Comparison of ENCODE assay signal across 6 cellular contexts in the genomic region with DNA sequence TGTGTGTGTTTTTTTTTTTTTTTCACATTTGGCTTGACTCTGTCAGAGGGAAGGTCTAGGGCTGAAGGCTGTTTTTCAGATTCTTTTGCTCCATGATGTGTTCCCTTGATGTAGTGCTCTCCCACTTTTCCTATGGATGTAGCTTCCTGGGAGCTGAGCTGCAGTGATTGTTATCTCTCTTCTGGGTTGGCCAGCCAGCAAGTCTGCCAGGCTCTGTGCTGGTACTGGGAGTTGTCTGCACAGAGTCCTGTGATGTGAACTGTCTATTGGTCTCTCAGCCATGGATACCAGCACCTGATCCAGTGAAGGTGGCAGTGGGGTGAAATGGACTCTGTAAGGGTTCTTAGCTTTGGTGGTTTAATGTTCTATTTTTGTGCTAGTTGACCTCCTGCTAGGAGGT.
DNase-seq lines count a peak whose midpoint lies in the region; ATAC-seq and TF ChIP-seq lines count a peak whose summit lies in the region.
"Not testable (repeated sequence)": the region's sequence is repeated elsewhere in the genome, so short reads cannot be mapped to it uniquely, and the experiment has no call there.

No MANE protein-coding gene starts in this region.

- not testable (repeated sequence) for H3K36me3 Mint-ChIP-seq in GM23338 (ENCODE audit: low read depth); IgD-negative memory B cell; neural crest cell (ENCODE audit: low read depth); stimulated activated naive B cell treated with anti-CD40 and anti-IgM and Interleukin-4, amounts not matched to agents 10 μg/mL and 1 μg/mL and 100 μg/mL, for 72 hours

- BruUV-seq in PC-9 (replicated peaks; lab: Mats Ljungman, UMichigan): not testable (repeated sequence)

- H3K27ac Mint-ChIP-seq in GM23338 (peak overlapping the region; percentile 61; the same call in 1 of the 2 replicates), IgD-negative memory B cell (peak overlapping the region in 2 of 3 donors; percentile 28 to 32), neural crest cell (ENCODE audit: unreplicated experiment) (peak overlapping the region; percentile 58)
- peak overlapping the region; percentile 48 for H3K27ac Mint-ChIP-seq in stimulated activated naive B cell treated with anti-CD40 and anti-IgM and Interleukin-4, amounts not matched to agents 10 μg/mL and 1 μg/mL and 100 μg/mL, for 72 hours

- H3K36me3 ChIP-seq in GM23338 (ENCODE audit: insufficient read depth): not testable (repeated sequence)
- H3K36me3 ChIP-seq in PC-9 (ENCODE audit: low read depth): 0 out of 2 replicates have a peak, but pooled peaks cover 13% of the 10 kb centered on the region

- not testable (repeated sequence) for H3K9me2 ChIP-seq in GM23338 (ENCODE audit: insufficient read depth); PC-9 (ENCODE audit: insufficient read depth)

- DNase-seq in GM23338 (ENCODE audit: low spot score); PC-9; neural crest cell (ENCODE audit: low read depth, low spot score); stimulated activated naive B cell treated with anti-CD40 and anti-IgM and Interleukin-4, amounts not matched to agents 10 μg/mL and 1 μg/mL and 100 μg/mL, for 72 hours: not testable (repeated sequence)
- peak; percentile 51 for DNase-seq in islet precursor cell

- not testable (repeated sequence) for H3K9me3 Mint-ChIP-seq in GM23338; IgD-negative memory B cell; neural crest cell; stimulated activated naive B cell treated with anti-CD40 and anti-IgM and Interleukin-4, amounts not matched to agents 10 μg/mL and 1 μg/mL and 100 μg/mL, for 72 hours

- H4K20me1 ChIP-seq in GM23338 (replicated peaks; ENCODE audit: insufficient read depth); PC-9 (ENCODE audit: insufficient read depth): not testable (repeated sequence)

- intact Hi-C loops in PC-9 (cut with micrococcal nuclease; ENCODE audit: unreplicated experiment): loop anchor here (1.0 to 5.0 kb wide), 8 partner anchors 9 to 580 kb away; partner anchors contain the start of gene MAN1A1

- H3K9me3 ChIP-seq in PC-9 (ENCODE audit: insufficient read depth, low read depth): not testable (repeated sequence)

- POLR2A ChIA-PET in PC-9 (lab: Charles Lee; ENCODE audit: unreplicated experiment): not testable (repeated sequence)

- not testable (repeated sequence) for H3K4me1 ChIP-seq in GM23338 (ENCODE audit: insufficient read depth)
- H3K4me1 ChIP-seq in PC-9 (replicated peaks; ENCODE audit: insufficient read depth): peaks cover 41% of the 10 kb centered on the region

- CTCF ChIA-PET in PC-9 (lab: Charles Lee): not testable (repeated sequence)

- ATAC-seq in GM23338; stimulated activated naive B cell treated with anti-CD40 and anti-IgM and Interleukin-4, amounts not matched to agents 10 μg/mL and 1 μg/mL and 100 μg/mL, for 72 hours (replicated peaks): not testable (repeated sequence)

- H3K27me3 ChIP-seq in GM23338 (ENCODE audit: insufficient read depth); PC-9 (ENCODE audit: insufficient read depth, low read depth): not testable (repeated sequence)

- TF ChIP-seq CTCF in GM23338 (conservative IDR thresholded peaks at IDR 0.05; ENCODE audit: low read depth in 2 of 2); PC-9 (conservative IDR thresholded peaks at IDR 0.05); neural crest cell (conservative IDR thresholded peaks at IDR 0.05): not testable (repeated sequence)

- not testable (repeated sequence) for H3K4me3 Mint-ChIP-seq in GM23338; IgD-negative memory B cell; neural crest cell; stimulated activated naive B cell treated with anti-CD40 and anti-IgM and Interleukin-4, amounts not matched to agents 10 μg/mL and 1 μg/mL and 100 μg/mL, for 72 hours

- not testable (repeated sequence) for H2AFZ ChIP-seq in GM23338
- H2AFZ ChIP-seq in PC-9: peak overlapping the region; percentile 79

- H3F3A ChIP-seq in GM23338 (replicated peaks; ENCODE audit: low read depth): not testable (repeated sequence)
- H3F3A ChIP-seq in PC-9 (ENCODE audit: insufficient read depth, low read depth): peaks cover 29% of the 10 kb centered on the region

- peaks cover 27% of the 10 kb centered on the region; the same call in 2 of the 3 replicates for H3K4me1 Mint-ChIP-seq in GM23338
- not testable (repeated sequence) for H3K4me1 Mint-ChIP-seq in IgD-negative memory B cell; neural crest cell; stimulated activated naive B cell treated with anti-CD40 and anti-IgM and Interleukin-4, amounts not matched to agents 10 μg/mL and 1 μg/mL and 100 μg/mL, for 72 hours

- not testable (repeated sequence) for H3K27me3 Mint-ChIP-seq in GM23338 (ENCODE audit: insufficient read depth, low read depth, poor library complexity); IgD-negative memory B cell; neural crest cell (ENCODE audit: low read depth); stimulated activated naive B cell treated with anti-CD40 and anti-IgM and Interleukin-4, amounts not matched to agents 10 μg/mL and 1 μg/mL and 100 μg/mL, for 72 hours

- H3K4me2 ChIP-seq in GM23338: not testable (repeated sequence)
- peak overlapping the region; percentile 84 for H3K4me2 ChIP-seq in PC-9

- not testable (repeated sequence) for H3K79me2 ChIP-seq in GM23338 (replicated peaks; ENCODE audit: insufficient read depth); PC-9 (ENCODE audit: low read depth)

- H3K27ac ChIP-seq in GM23338 (ENCODE audit: low read depth): not testable (repeated sequence)
- peak overlapping the region; percentile 98 for H3K27ac ChIP-seq in PC-9

- H3K4me3 ChIP-seq in GM23338: not testable (repeated sequence)
- peak overlapping the region; percentile 56 for H3K4me3 ChIP-seq in PC-9
